35 cellular contexts compared by ENCODE assay signal in the genomic region with DNA sequence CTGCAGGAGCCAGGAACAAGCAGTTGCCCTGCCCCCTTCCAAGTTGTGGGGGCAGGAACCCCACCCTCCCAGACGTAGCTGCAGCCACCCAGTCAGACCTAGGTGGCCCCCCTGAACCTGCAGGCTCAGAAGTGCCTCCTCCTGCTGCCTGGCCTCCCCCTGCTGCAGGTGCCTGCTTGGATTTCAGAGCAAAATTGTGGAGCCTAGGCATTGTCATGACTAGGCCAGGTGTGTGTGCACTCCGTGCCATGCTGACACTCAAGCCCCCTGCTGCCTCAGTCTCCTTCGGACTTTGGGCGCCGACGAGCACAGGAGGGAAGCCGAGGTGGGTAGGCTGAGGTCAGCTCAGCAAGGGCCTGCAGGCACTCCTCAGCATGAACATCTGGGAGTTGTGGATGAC.
"Had no signal": no experiment of that assay in that cellular context is flagged by ENCODE, and none has a peak within 500 bp of the region (broad histone marks: within the 10 kb centered on the region; RNA-seq: fewer than 3 reads in every experiment).

No MANE protein-coding gene starts in this region.

- DNase-seq: activated B cell treated with CpG ODN at 0.5 μM for 24 hours; activated CD4-positive, alpha-beta memory T cell treated with anti-CD3 and anti-CD28 coated beads, Interleukin-2, amount 10 ng/mL, durations not matched to agents 7 days and 5 days; activated CD4-positive, alpha-beta T cell treated with anti-CD3 and anti-CD28 coated beads for 1 hour; activated CD4-positive, alpha-beta T cell treated with anti-CD3 and anti-CD28 coated beads for 36 hours; activated CD4-positive, alpha-beta T cell treated with anti-CD3 and anti-CD28 coated beads for 48 hours; activated CD4-positive, alpha-beta T cell treated with anti-CD3 and anti-CD28 coated beads, Interleukin-2, amount 10 ng/mL, durations not matched to agents 7 days and 5 days; activated CD4-positive, alpha-beta T cell treated with anti-CD3 and anti-CD28 coated beads, Interleukin-2, amount 50 U/mL, for 48 hours; activated CD8-positive, alpha-beta memory T cell treated with anti-CD3 and anti-CD28 coated beads for 24 hours; activated CD8-positive, alpha-beta memory T cell treated with anti-CD3 and anti-CD28 coated beads, Interleukin-2, amount 10 ng/mL, durations not matched to agents 7 days and 5 days; activated CD8-positive, alpha-beta memory T cell treated with anti-CD3 and anti-CD28 coated beads, Interleukin-2, amount 50 U/mL, for 48 hours; activated CD8-positive, alpha-beta T cell treated with anti-CD3 and anti-CD28 coated beads, Interleukin-2, amount 10 ng/mL, durations not matched to agents 7 days and 5 days; activated effector memory CD4-positive, alpha-beta T cell treated with Interleukin-2 at 50 U/mL for 16 hours; activated gamma-delta T cell; activated naive CD4-positive, alpha-beta T cell treated with anti-CD3 and anti-CD28 coated beads, Interleukin-2, amount 10 ng/mL, durations not matched to agents 7 days and 5 days; activated naive CD4-positive, alpha-beta T cell treated with Interleukin-2 at 50 U/mL for 16 hours; activated naive CD8-positive, alpha-beta T cell treated with anti-CD3 and anti-CD28 coated beads, Interleukin-2, amount 10 ng/mL, durations not matched to agents 7 days and 5 days; activated naive CD8-positive, alpha-beta T cell treated with anti-CD3 and anti-CD28 coated beads, Interleukin-2, amount 50 U/mL, for 24 hours; activated T-cell treated with anti-CD3 and anti-CD28 coated beads, Interleukin-2, amount 50 U/mL, for 24 hours; activated T-cell treated with anti-CD3 and anti-CD28 coated beads, Interleukin-2, amount 50 U/mL, for 48 hours; amygdala; caudate nucleus; SW 1271; T-helper 1 cell; T-helper 2 cell; T-helper 9 cell had no signal

- H3K36me3 Mint-ChIP-seq: activated CD8-positive, alpha-beta memory T cell treated with anti-CD3 and anti-CD28 coated beads, Interleukin-2, amount 10 ng/mL, durations not matched to agents 7 days and 5 days; activated naive CD4-positive, alpha-beta T cell treated with anti-CD3 and anti-CD28 coated beads, Interleukin-2, amount 10 ng/mL, durations not matched to agents 7 days and 5 days; activated naive CD4-positive, alpha-beta T cell treated with anti-CD3 and anti-CD28 coated beads, Interleukin-2, amount 50 U/mL, for 24 hours; activated naive CD8-positive, alpha-beta T cell; activated naive CD8-positive, alpha-beta T cell treated with anti-CD3 and anti-CD28 coated beads, Interleukin-2, amount 10 ng/mL, durations not matched to agents 7 days and 5 days; brain had no signal

- H3K4me3 Mint-ChIP-seq: activated B cell treated with CpG ODN at 0.5 μM for 24 hours; activated CD4-positive, alpha-beta memory T cell treated with anti-CD3 and anti-CD28 coated beads, Interleukin-2, amount 10 ng/mL, durations not matched to agents 7 days and 5 days; activated CD4-positive, alpha-beta T cell treated with anti-CD3 and anti-CD28 coated beads for 36 hours; activated CD4-positive, alpha-beta T cell treated with anti-CD3 and anti-CD28 coated beads, Interleukin-2, amount 10 ng/mL, durations not matched to agents 7 days and 5 days; activated CD8-positive, alpha-beta memory T cell treated with anti-CD3 and anti-CD28 coated beads, Interleukin-2, amount 10 ng/mL, durations not matched to agents 7 days and 5 days; activated CD8-positive, alpha-beta T cell treated with anti-CD3 and anti-CD28 coated beads, Interleukin-2, amount 10 ng/mL, durations not matched to agents 7 days and 5 days; activated naive CD4-positive, alpha-beta T cell treated with anti-CD3 and anti-CD28 coated beads, Interleukin-2, amount 10 ng/mL, durations not matched to agents 7 days and 5 days; activated naive CD4-positive, alpha-beta T cell treated with anti-CD3 and anti-CD28 coated beads, Interleukin-2, amount 50 U/mL, for 24 hours; activated naive CD8-positive, alpha-beta T cell; activated naive CD8-positive, alpha-beta T cell treated with anti-CD3 and anti-CD28 coated beads, Interleukin-2, amount 10 ng/mL, durations not matched to agents 7 days and 5 days; activated naive CD8-positive, alpha-beta T cell treated with anti-CD3 and anti-CD28 coated beads, Interleukin-2, amount 50 U/mL, for 24 hours; activated T-cell treated with anti-CD3 and anti-CD28 coated beads, Interleukin-2, amount 50 U/mL, for 24 hours; brain; T-helper 1 cell treated with Interleukin-12 subunit alpha and Interleukin-12 subunit beta and Interleukin-4 antibody, amounts not matched to agents 30 μg/mL and 1 μg/mL, for 36 hours; T-helper 2 cell treated with Interferon-gamma antibody and Interleukin-4, amounts not matched to agents 5 μg/mL and 100 μg/mL, for 36 hours had no signal

- H3K27me3 Mint-ChIP-seq: activated B cell treated with CpG ODN at 0.5 μM for 24 hours; activated CD4-positive, alpha-beta memory T cell treated with anti-CD3 and anti-CD28 coated beads, Interleukin-2, amount 10 ng/mL, durations not matched to agents 7 days and 5 days; activated CD4-positive, alpha-beta T cell treated with anti-CD3 and anti-CD28 coated beads for 36 hours; activated CD4-positive, alpha-beta T cell treated with anti-CD3 and anti-CD28 coated beads, Interleukin-2, amount 10 ng/mL, durations not matched to agents 7 days and 5 days; activated CD8-positive, alpha-beta memory T cell treated with anti-CD3 and anti-CD28 coated beads, Interleukin-2, amount 10 ng/mL, durations not matched to agents 7 days and 5 days; activated naive CD4-positive, alpha-beta T cell treated with anti-CD3 and anti-CD28 coated beads, Interleukin-2, amount 10 ng/mL, durations not matched to agents 7 days and 5 days; activated naive CD4-positive, alpha-beta T cell treated with anti-CD3 and anti-CD28 coated beads, Interleukin-2, amount 50 U/mL, for 24 hours; activated naive CD8-positive, alpha-beta T cell; activated naive CD8-positive, alpha-beta T cell treated with anti-CD3 and anti-CD28 coated beads, Interleukin-2, amount 10 ng/mL, durations not matched to agents 7 days and 5 days; activated naive CD8-positive, alpha-beta T cell treated with anti-CD3 and anti-CD28 coated beads, Interleukin-2, amount 50 U/mL, for 24 hours; activated T-cell treated with anti-CD3 and anti-CD28 coated beads, Interleukin-2, amount 50 U/mL, for 24 hours; brain had no signal

- H3K9me3 Mint-ChIP-seq: activated CD4-positive, alpha-beta T cell treated with anti-CD3 and anti-CD28 coated beads, Interleukin-2, amount 10 ng/mL, durations not matched to agents 7 days and 5 days; activated naive CD4-positive, alpha-beta T cell treated with anti-CD3 and anti-CD28 coated beads, Interleukin-2, amount 50 U/mL, for 24 hours; activated naive CD8-positive, alpha-beta T cell treated with anti-CD3 and anti-CD28 coated beads, Interleukin-2, amount 50 U/mL, for 24 hours had no signal

- H3K27me3 ChIP-seq: ascending aorta, cardiac muscle cell had no signal

- H3K9me3 ChIP-seq: ascending aorta had no signal

- H3K4me3 ChIP-seq: ascending aorta, cardiac muscle cell had no signal

- H3K36me3 ChIP-seq: ascending aorta, cardiac muscle cell had no signal

- ATAC-seq: activated CD4-positive, alpha-beta T cell treated with anti-CD3 and anti-CD28 coated beads for 36 hours; activated CD4-positive, CD25-positive, alpha-beta regulatory T cell treated with anti-CD3 and anti-CD28 coated beads, Interleukin-2, amount 50 U/mL, for 24 hours; activated CD8-positive, alpha-beta memory T cell treated with anti-CD3 and anti-CD28 coated beads, Interleukin-2, amount 10 ng/mL, durations not matched to agents 7 days and 5 days; activated CD8-positive, alpha-beta T cell treated with anti-CD3 and anti-CD28 coated beads, Interleukin-2, amount 10 ng/mL, durations not matched to agents 7 days and 5 days; activated naive CD8-positive, alpha-beta T cell treated with anti-CD3 and anti-CD28 coated beads, Interleukin-2, amount 50 U/mL, for 24 hours had no signal

- H3K27ac ChIP-seq: ascending aorta, cardiac muscle cell, VCaP had no signal

- H3K4me1 Mint-ChIP-seq: activated B cell treated with CpG ODN at 0.5 μM for 24 hours; activated CD4-positive, alpha-beta memory T cell treated with anti-CD3 and anti-CD28 coated beads, Interleukin-2, amount 10 ng/mL, durations not matched to agents 7 days and 5 days; activated CD4-positive, alpha-beta T cell treated with anti-CD3 and anti-CD28 coated beads for 36 hours; activated CD4-positive, alpha-beta T cell treated with anti-CD3 and anti-CD28 coated beads, Interleukin-2, amount 10 ng/mL, durations not matched to agents 7 days and 5 days; activated CD8-positive, alpha-beta memory T cell treated with anti-CD3 and anti-CD28 coated beads, Interleukin-2, amount 10 ng/mL, durations not matched to agents 7 days and 5 days; activated naive CD4-positive, alpha-beta T cell treated with anti-CD3 and anti-CD28 coated beads, Interleukin-2, amount 10 ng/mL, durations not matched to agents 7 days and 5 days; activated naive CD4-positive, alpha-beta T cell treated with anti-CD3 and anti-CD28 coated beads, Interleukin-2, amount 50 U/mL, for 24 hours; activated naive CD8-positive, alpha-beta T cell treated with anti-CD3 and anti-CD28 coated beads, Interleukin-2, amount 10 ng/mL, durations not matched to agents 7 days and 5 days; activated naive CD8-positive, alpha-beta T cell treated with anti-CD3 and anti-CD28 coated beads, Interleukin-2, amount 50 U/mL, for 24 hours; brain had no signal

- H3K27ac Mint-ChIP-seq: activated B cell treated with CpG ODN at 0.5 μM for 24 hours; activated CD4-positive, alpha-beta memory T cell treated with anti-CD3 and anti-CD28 coated beads, Interleukin-2, amount 10 ng/mL, durations not matched to agents 7 days and 5 days; activated CD4-positive, alpha-beta T cell treated with anti-CD3 and anti-CD28 coated beads for 36 hours; activated CD4-positive, alpha-beta T cell treated with anti-CD3 and anti-CD28 coated beads, Interleukin-2, amount 10 ng/mL, durations not matched to agents 7 days and 5 days; activated CD8-positive, alpha-beta memory T cell treated with anti-CD3 and anti-CD28 coated beads, Interleukin-2, amount 10 ng/mL, durations not matched to agents 7 days and 5 days; activated CD8-positive, alpha-beta T cell treated with anti-CD3 and anti-CD28 coated beads, Interleukin-2, amount 10 ng/mL, durations not matched to agents 7 days and 5 days; activated naive CD4-positive, alpha-beta T cell treated with anti-CD3 and anti-CD28 coated beads, Interleukin-2, amount 10 ng/mL, durations not matched to agents 7 days and 5 days; activated naive CD4-positive, alpha-beta T cell treated with anti-CD3 and anti-CD28 coated beads, Interleukin-2, amount 50 U/mL, for 24 hours; activated naive CD8-positive, alpha-beta T cell; activated naive CD8-positive, alpha-beta T cell treated with anti-CD3 and anti-CD28 coated beads, Interleukin-2, amount 10 ng/mL, durations not matched to agents 7 days and 5 days; activated naive CD8-positive, alpha-beta T cell treated with anti-CD3 and anti-CD28 coated beads, Interleukin-2, amount 50 U/mL, for 24 hours; activated T-cell treated with anti-CD3 and anti-CD28 coated beads, Interleukin-2, amount 50 U/mL, for 24 hours; activated T-helper 2 cell treated with anti-CD3 and anti-CD28 coated beads, Interferon-gamma antibody, Interleukin-2, Interleukin-4, amounts not matched to agents 10 μg/mL and 5 μg/mL and 100 μg/mL, durations not matched to agents 14 hours and 24 hours and 36 hours; brain; T-helper 1 cell treated with Interleukin-12 subunit alpha and Interleukin-12 subunit beta and Interleukin-4 antibody, amounts not matched to agents 30 μg/mL and 1 μg/mL, for 36 hours; T-helper 2 cell treated with Interferon-gamma antibody and Interleukin-4, amounts not matched to agents 5 μg/mL and 100 μg/mL, for 36 hours had no signal

- H3K4me1 ChIP-seq: ascending aorta had no signal
